ENCODE assay signal across 22 cellular contexts in the genomic region with DNA sequence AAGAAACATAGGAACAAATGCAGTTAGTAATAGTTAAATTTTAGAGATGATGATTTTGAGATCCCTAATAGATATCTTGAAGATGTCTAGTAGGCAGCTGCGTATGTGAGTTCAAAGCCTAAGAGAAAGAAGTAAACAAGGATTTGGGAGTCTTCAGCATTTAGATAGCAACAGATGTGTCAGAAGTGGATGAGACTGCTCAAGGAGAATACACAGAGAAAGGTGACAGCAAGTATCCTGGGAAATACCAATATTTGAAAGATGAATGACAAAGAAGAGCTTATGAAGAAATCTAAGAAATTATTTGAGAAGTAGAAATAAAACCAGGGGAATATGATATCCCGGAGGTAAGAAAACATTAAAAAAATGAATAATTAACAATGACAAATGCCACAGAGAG.
DNase-seq lines count a peak whose midpoint lies in the region; FAIRE-seq and TF ChIP-seq lines count a peak whose summit lies in the region.
"Had no signal": no experiment of that assay in that cellular context is flagged by ENCODE, and none has a peak within 500 bp of the region (broad histone marks: within the 10 kb centered on the region; RNA-seq: fewer than 3 reads in every experiment).

No MANE protein-coding gene starts in this region.

- no peaks in the 10 kb centered on the region for H3K23me2 ChIP-seq in H1 (ENCODE audit: low read depth, low read length)

- no peak overlapping the region for H3K9ac ChIP-seq in SK-N-MC (ENCODE audit: insufficient read length)
- H3K9ac ChIP-seq in H1 (replicated peaks in 1 of 4; ENCODE audit: extremely low read depth in 1 of 4, low read depth in 3 of 4, low read length in 3 of 4) = no peak overlapping the region
- H3K9ac ChIP-seq: BLaER1 had no signal

- no peak overlapping the region for H3K4me2 ChIP-seq in H1 (ENCODE audit: insufficient read depth in 1 of 2, low read depth in 2 of 2, low read length in 2 of 2)
- H3K4me2 ChIP-seq: BLaER1, GM23338 had no signal

- H3K56ac ChIP-seq in H1 (replicated peaks; ENCODE audit: insufficient read length, low read depth, low read length) = no peak overlapping the region

- H3K79me2 ChIP-seq in H1 (ENCODE audit: control insufficient read depth in 1 of 2, insufficient read depth in 2 of 2, low read length in 2 of 2) = no peaks in the 10 kb centered on the region

- TF ChIP-seq RAD21 in H1 (IDR thresholded peaks at IDR 0.05 in 1 of 2, conservative IDR thresholded peaks at IDR 0.05 in 1 of 2; ENCODE audit: low read depth in 2 of 2, low read length in 2 of 2) = no peak

- no peaks in the 10 kb centered on the region for H3K27me3 Mint-ChIP-seq in activated naive CD4-positive, alpha-beta T cell treated with anti-CD3 and anti-CD28 coated beads, Interleukin-2, amount 10 ng/mL, durations not matched to agents 7 days and 5 days
- H3K27me3 Mint-ChIP-seq: CD4-positive, CD25-positive, alpha-beta regulatory T cell had no signal

- peaks cover 11% of the 10 kb centered on the region for H3K4me1 Mint-ChIP-seq in activated naive CD4-positive, alpha-beta T cell treated with anti-CD3 and anti-CD28 coated beads, Interleukin-2, amount 10 ng/mL, durations not matched to agents 7 days and 5 days
- H3K4me1 Mint-ChIP-seq: GM23338 had no signal

- no peaks in the 10 kb centered on the region for H4K20me1 ChIP-seq in H1 (replicated peaks in 1 of 2; ENCODE audit: control insufficient read depth in 1 of 2, insufficient read depth in 2 of 2, low read length in 2 of 2)
- H4K20me1 ChIP-seq: BLaER1 had no signal

- no peak overlapping the region for H3K14ac ChIP-seq in H1 (ENCODE audit: insufficient read length)

- H3K27ac ChIP-seq in SK-N-MC (0 out of 2 replicates have a peak overlapping the region, but pooled peaks have one; percentile 4), H1 (ENCODE audit: low read depth, low read length) (no peak overlapping the region)
- H3K27ac ChIP-seq: BLaER1, RWPE1 had no signal

- no peak overlapping the region for H4K8ac ChIP-seq in H1 (ENCODE audit: extremely low read depth, insufficient read depth, low read length)

- TF ChIP-seq POLR2A in H1 (IDR thresholded peaks at IDR 0.05; ENCODE audit: control extremely low read depth in 1 of 2, low read depth in 2 of 2, low read length in 2 of 2) = no peak

- no peaks in the 10 kb centered on the region for H3K79me1 ChIP-seq in H1 (ENCODE audit: low read depth, low read length)

- no peak for TF ChIP-seq EP300 in H1 (IDR thresholded peaks at IDR 0.05; ENCODE audit: borderline replicate concordance in 1 of 2, low read depth in 2 of 2, low read length in 2 of 2)

- peak overlapping the region; percentile 1 for H3K27ac Mint-ChIP-seq in activated naive CD4-positive, alpha-beta T cell treated with anti-CD3 and anti-CD28 coated beads, Interleukin-2, amount 10 ng/mL, durations not matched to agents 7 days and 5 days
- H3K27ac Mint-ChIP-seq: CD4-positive, CD25-positive, alpha-beta regulatory T cell; GM23338 had no signal

- H3K9me3 ChIP-seq in SK-N-MC (ENCODE audit: low read depth, low read length) = no peaks in the 10 kb centered on the region
- H3K9me3 ChIP-seq in H1 (ENCODE audit: insufficient read depth in 2 of 2, low read depth in 1 of 2, low read length in 1 of 2) = no peaks in the 10 kb centered on the region
- H3K9me3 ChIP-seq: BLaER1, HAP-1 had no signal

- no peak overlapping the region for H2BK120ac ChIP-seq in H1 (replicated peaks; ENCODE audit: low read depth, low read length)

- H3K9me3 Mint-ChIP-seq in activated naive CD4-positive, alpha-beta T cell treated with anti-CD3 and anti-CD28 coated beads, Interleukin-2, amount 10 ng/mL, durations not matched to agents 7 days and 5 days = no peaks in the 10 kb centered on the region
- H3K9me3 Mint-ChIP-seq: CD4-positive, CD25-positive, alpha-beta regulatory T cell; GM23338 had no signal

- no peak overlapping the region for H3K23ac ChIP-seq in H1 (ENCODE audit: insufficient read length)

- CTCF ChIA-PET in activated naive CD4-positive, alpha-beta T cell treated with anti-CD3 and anti-CD28 coated beads, Interleukin-2, amount 10 ng/mL, durations not matched to agents 7 days and 5 days (lab: Charles Lee) = interaction anchor here (1.4 kb wide), 1 partner anchor 10 kb away, joined by 7 read pairs; no protein-coding TSS in a partner anchor
- CTCF ChIA-PET in H1 (lab: Charles Lee; ENCODE audit: partially characterized antibody) = interaction anchor here (1.8 kb wide), 1 partner anchor 11 kb away, joined by 8 read pairs; no protein-coding TSS in a partner anchor

- DNase-seq in activated naive CD4-positive, alpha-beta T cell treated with anti-CD3 and anti-CD28 coated beads, Interleukin-2, amount 10 ng/mL, durations not matched to agents 7 days and 5 days = no peak
- no peak for DNase-seq in activated naive CD4-positive, alpha-beta T cell (lab: John Stamatoyannopoulos, UW)
- DNase-seq in SK-N-MC (ENCODE audit: low read depth, low spot score) = no peak
- DNase-seq in H1 (ENCODE audit: low read depth in 1 of 2, low spot score in 2 of 2) = no peak
- no peak for DNase-seq in T-helper 2 cell
- DNase-seq in medulla oblongata (ENCODE audit: extremely low spot score) = no peak
- DNase-seq in cerebellum (ENCODE audit: low spot score) = no peak
- DNase-seq: CD4-positive, CD25-positive, alpha-beta regulatory T cell; Karpas-422; NCI-H1105; NCI-H146; NCI-H1930; NCI-H2227 treated with DMSO at 0.1 percent for 48 hours; NCI-H510A; NCI-H69; SHP77; SW 1271 had no signal

- H4K5ac ChIP-seq in H1 (ENCODE audit: insufficient read length, low read depth, low read length) = no peak overlapping the region

- no peak overlapping the region for H2BK5ac ChIP-seq in H1 (ENCODE audit: low read depth, low read length)

- no peaks in the 10 kb centered on the region for H3K4me1 ChIP-seq in H1 (replicated peaks in 1 of 4; ENCODE audit: control insufficient read depth in 3 of 4, insufficient read depth in 4 of 4, low read length in 3 of 4)
- H3K4me1 ChIP-seq: BLaER1, HAP-1 had no signal

- no peak overlapping the region for H2BK20ac ChIP-seq in H1 (ENCODE audit: low read length)

- H3K27me3 ChIP-seq in H1 (replicated peaks in 1 of 4; ENCODE audit: control insufficient read depth in 3 of 4, extremely low read depth in 1 of 4, insufficient read depth in 3 of 4, low read length in 3 of 4) = no peaks in the 10 kb centered on the region
- H3K27me3 ChIP-seq: BLaER1 had no signal

- no peak overlapping the region for H2AK5ac ChIP-seq in H1 (ENCODE audit: low read depth, low read length)

- no peak overlapping the region for H2AFZ ChIP-seq in H1 (ENCODE audit: low read length)
- H2AFZ ChIP-seq: GM23338 had no signal

- no peak overlapping the region for H2BK12ac ChIP-seq in H1 (ENCODE audit: low read depth, low read length)

- 74% methylated on average over 2 of the region's 2 CpGs; no CpG with 5 or more reads in 1 of the 2 experiments for WGBS in H1 (ENCODE audit: extremely low coverage in 1 of 2, insufficient coverage in 1 of 2, insufficient read length in 1 of 2, insufficient replicate concordance in 2 of 2, low coverage in 1 of 2, low lambda C conversion rate in 2 of 2, missing lambda C conversion rate in 1 of 2), 2 experiments

- H3K4ac ChIP-seq in H1 (replicated peaks; ENCODE audit: insufficient read length, low read depth, low read length) = no peak overlapping the region

- POLR2A ChIA-PET in H1 (lab: Charles Lee; ENCODE audit: partially characterized antibody) = no interaction called here

- H4K91ac ChIP-seq in H1 (replicated peaks; ENCODE audit: insufficient read length, low read length) = no peak overlapping the region

- no peak for FAIRE-seq in H1 (lab: Jason Lieb, UNC)
- FAIRE-seq: G401.6 had no signal

- TF ChIP-seq CTCF in H1 (IDR thresholded peaks at IDR 0.05; ENCODE audit: control extremely low read depth in 1 of 3, insufficient read depth in 1 of 3, low read depth in 1 of 3, low read length in 3 of 3) = no peak

- no peak overlapping the region for H3K4me3 Mint-ChIP-seq in activated naive CD4-positive, alpha-beta T cell treated with anti-CD3 and anti-CD28 coated beads, Interleukin-2, amount 10 ng/mL, durations not matched to agents 7 days and 5 days
- H3K4me3 Mint-ChIP-seq: CD4-positive, CD25-positive, alpha-beta regulatory T cell; GM23338 had no signal

- no peak overlapping the region for H3K18ac ChIP-seq in H1 (ENCODE audit: extremely low read depth, low read length)

- peaks cover 12% of the 10 kb centered on the region for H3K36me3 Mint-ChIP-seq in activated naive CD4-positive, alpha-beta T cell treated with anti-CD3 and anti-CD28 coated beads, Interleukin-2, amount 10 ng/mL, durations not matched to agents 7 days and 5 days

- H3K36me3 ChIP-seq in SK-N-MC (ENCODE audit: insufficient read depth, low read length) = peaks cover 4% of the 10 kb centered on the region; the same call in 1 of the 2 replicates
- H3K36me3 ChIP-seq in H1 (ENCODE audit: control insufficient read depth in 2 of 4, insufficient read depth in 4 of 4, low read length in 3 of 4) = peaks cover 0 to 4% (median 0%) of the 10 kb centered on the region in 4 experiments; a peak in 1 of 8 replicates
- H3K36me3 ChIP-seq: HAP-1 had no signal

- no peak overlapping the region for H2BK15ac ChIP-seq in H1 (ENCODE audit: low read length)

- H3K4me3 ChIP-seq in SK-N-MC (no peak overlapping the region), H1 (ENCODE audit: extremely low read depth in 1 of 4, insufficient read depth in 2 of 4, low read depth in 3 of 4, low read length in 4 of 4) (no peak overlapping the region)
- H3K4me3 ChIP-seq: BLaER1, GM23338, HAP-1 had no signal

TF ChIP-seq in H1, 55 proteins besides CTCF, POLR2A, EP300 and RAD21:
- TF ChIP-seq RFX5 (IDR thresholded peaks at IDR 0.05; ENCODE audit: borderline replicate concordance, low read depth, low read length) (peak; percentile 25; the same call in 1 of the 2 replicates), KDM4A (IDR thresholded peaks at IDR 0.05; ENCODE audit: low read depth, low read length, severe bottlenecking) (no peak), TAF1 (IDR thresholded peaks at IDR 0.05; ENCODE audit: low read depth, low read length) (no peak), CBX8 (IDR thresholded peaks at IDR 0.05; ENCODE audit: borderline replicate concordance, low read depth, low read length) (no peak)
